In the genomic region with DNA sequence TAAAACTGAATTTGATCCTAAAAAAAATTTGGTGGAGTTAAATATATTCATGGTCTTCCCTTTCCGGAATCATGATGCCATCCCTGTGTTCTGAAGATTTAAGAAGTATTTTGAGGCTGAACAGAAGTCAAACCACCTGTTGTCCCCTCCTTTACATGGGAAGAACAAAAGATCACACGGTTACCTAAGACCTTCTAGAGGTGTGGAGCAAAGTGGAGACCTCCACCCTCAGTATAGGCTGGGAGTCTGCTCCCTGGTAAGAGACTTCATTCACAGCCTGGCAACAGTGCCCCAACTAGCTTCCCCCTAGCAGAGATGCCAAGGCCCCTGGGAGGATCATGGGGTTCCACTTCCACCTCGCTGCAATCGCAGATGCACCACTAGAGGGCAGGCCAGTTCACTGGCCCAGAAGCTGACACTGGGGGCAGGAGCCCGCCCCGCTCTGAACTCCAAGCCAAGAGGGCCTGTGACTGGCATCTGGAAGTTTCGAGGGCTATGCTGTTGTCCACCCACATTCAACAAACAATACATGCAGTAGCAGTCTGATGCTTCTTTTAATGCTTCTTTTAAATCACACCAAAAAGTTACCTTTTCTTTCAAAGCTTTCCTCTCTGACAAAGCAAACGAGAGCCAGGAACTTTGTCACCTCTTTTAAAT, we compare ENCODE assay signal across 8 cellular contexts. TPM values are rescaled to one million over a fixed set of nuclear protein-coding genes. Genes with fewer than 3 reads are reported as not detected.
A peak's percentile ranks its signal among the peaks of the same experiment; 100 is the strongest.
DNase-seq lines count a peak whose midpoint lies in the region; ATAC-seq lines count a peak whose summit lies in the region.

No MANE protein-coding gene starts in this region.

- intact Hi-C loops in posterior vena cava (cut with DNase I) = no loop called here

- peak; percentile 70 for ATAC-seq in GM21825 (IDR thresholded peaks at IDR 0.05; ENCODE audit: unreplicated experiment)

- in situ Hi-C loops in SK-MEL-5 (cut with HindIII; ENCODE audit: low pct_unique_long_range_greater_than_20kb, low sequenced_read_pairs) = no loop called here

- H3K27ac ChIP-seq in KOPT-K1 (ENCODE audit: low read depth, low read length, poor library complexity, severe bottlenecking) = peak overlapping the region; percentile 26

- DNase-seq in GDM1 (lab: John Stamatoyannopoulos, UW) = peak; percentile 62
- peak; percentile 76 for DNase-seq in SK-MEL-5 (ENCODE audit: low read depth, low spot score)
- DNase-seq in activated gamma-delta T cell treated with Interleukin-2 at 50 U/mL for 16 hours = peak; percentile 77
- DNase-seq in glomerular visceral epithelial cell (ENCODE audit: extremely low spot score) = peak; percentile 71
- DNase-seq in posterior vena cava (ENCODE audit: low spot score) = peak; percentile 88
- DNase-seq in ureter (ENCODE audit: low spot score) = peak; percentile 69

- H3K9me3 ChIP-seq in KOPT-K1 (ENCODE audit: insufficient read depth, low read length, poor library complexity, severe bottlenecking) = no peaks in the 10 kb centered on the region

- peaks cover 10% of the 10 kb centered on the region for H3K36me3 ChIP-seq in KOPT-K1 (ENCODE audit: insufficient read depth, low read length)

RNA-seq across cellular contexts. Expression of a gene that starts 19.5 kb away (rescaled TPM):
- 46.1 and 47.8 TPM in 2 replicates for total RNA-seq in SK-MEL-5 (2014; rRNA removed; shearing (Covaris generic))
- polyA plus RNA-seq in SK-MEL-5 (2015; cell fraction: cytosol; rRNA removed) = 28.9 and 34.9 TPM in 2 replicates
- 15.4 TPM in 2 replicates for polyA plus RNA-seq in SK-MEL-5 (2015; cell fraction: nucleus; rRNA removed)
- 10 to 100 TPM; 39.8 to 43.8 TPM for total RNA-seq in posterior vena cava
- total RNA-seq in ureter = 38.8 TPM

RNA-seq across cellular contexts. Expression of a gene that starts 40.1 kb away (rescaled TPM):
- total RNA-seq in SK-MEL-5 (2014; rRNA removed; shearing (Covaris generic)) = 145 and 165 TPM in 2 replicates
- polyA plus RNA-seq in SK-MEL-5 (2015; cell fraction: cytosol; rRNA removed) = 42.8 and 60.4 TPM in 2 replicates
- polyA plus RNA-seq in SK-MEL-5 (2015; cell fraction: nucleus; rRNA removed) = 10.3 and 16.5 TPM in 2 replicates
- total RNA-seq in posterior vena cava (10 to 100 TPM; 21.7 to 31.3 TPM), ureter (14.6 TPM)

RNA-seq across cellular contexts. Expression of a gene that starts 56.9 kb away (rescaled TPM):
- not detected in 2 replicates for total RNA-seq in SK-MEL-5 (2014; rRNA removed; shearing (Covaris generic))
- polyA plus RNA-seq in SK-MEL-5 (2015; cell fraction: cytosol; rRNA removed) = 0.11 TPM in 1 of 2 replicates, not detected in the other
- 0.36 and 2.4 TPM in 2 replicates for polyA plus RNA-seq in SK-MEL-5 (2015; cell fraction: nucleus; rRNA removed)
- 1 to 10 TPM in 1 of 2 donors, under 1 TPM in 1; 0.93 to 1.7 TPM for total RNA-seq in posterior vena cava
- 0.73 TPM for total RNA-seq in ureter

Comparison
In these comparisons a context has a peak if more than half of its experiments do, and no peak if none do; other contexts are left out.
1. Peak in every context shown above with its lines: DNase-seq, ATAC-seq and H3K27ac ChIP-seq.